ENCODE assay signal across 21 cellular contexts in the genomic region with DNA sequence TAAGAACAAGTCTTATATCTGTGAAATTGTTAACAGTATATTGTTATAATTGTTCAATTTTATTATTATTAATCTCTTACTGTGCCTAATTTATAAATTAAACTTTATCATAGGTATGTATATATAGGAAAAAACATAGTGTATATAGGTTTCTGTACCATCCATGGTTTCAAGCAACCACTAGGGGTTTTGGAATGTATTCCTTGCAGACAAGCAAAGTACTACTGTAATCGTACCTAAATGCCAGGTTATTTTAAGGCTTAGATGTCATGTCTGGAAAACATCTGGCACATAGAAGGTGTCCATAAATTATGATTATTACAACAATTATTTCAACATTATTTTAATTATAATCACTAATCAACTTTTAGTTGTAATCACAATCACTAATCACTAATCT. TPM values are rescaled to one million over a fixed set of nuclear protein-coding genes. Genes with fewer than 3 reads are reported as not detected.
DNase-seq lines count a peak whose midpoint lies in the region; ATAC-seq and TF ChIP-seq lines count a peak whose summit lies in the region.
"Had no signal": no experiment of that assay in that cellular context is flagged by ENCODE, and none has a peak within 500 bp of the region (broad histone marks: within the 10 kb centered on the region; RNA-seq: fewer than 3 reads in every experiment).

No MANE protein-coding gene starts in this region.

- CTCF ChIA-PET in mammary epithelial cell (lab: Charles Lee; ENCODE audit: low non-redundant PET) (no interaction called here), MCF 10A (lab: Yijun Ruan, JAX) (interaction anchor here (0.6 to 1.4 kb wide), 2 partner anchors 427 to 550 kb away, joined by 3 to 6 read pairs; no protein-coding TSS in a partner anchor)

- H4K20me1 ChIP-seq in mammary epithelial cell (ENCODE audit: insufficient read depth, low read length) (no peaks in the 10 kb centered on the region), Karpas-422 (ENCODE audit: insufficient read depth, low read depth, low read length) (no peaks in the 10 kb centered on the region; the same call in 1 of the 2 replicates)

- H3K27me3 Mint-ChIP-seq in MCF 10A (ENCODE audit: insufficient read depth, unreplicated experiment), result no peaks in the 10 kb centered on the region
- H3K27me3 Mint-ChIP-seq: activated naive CD8-positive, alpha-beta T cell; brain; stimulated activated naive B cell treated with anti-CD40 and anti-IgM and Interleukin-4, amounts not matched to agents 10 μg/mL and 1 μg/mL and 100 μg/mL, for 72 hours had no signal

- no peaks in the 10 kb centered on the region for H3K9me3 Mint-ChIP-seq in MCF 10A (ENCODE audit: unreplicated experiment)
- H3K9me3 Mint-ChIP-seq: GM23338 had no signal

- H3K27me3 ChIP-seq in mammary epithelial cell (ENCODE audit: insufficient read depth, low read length) (no peaks in the 10 kb centered on the region), Karpas-422 (ENCODE audit: low read length) (no peaks in the 10 kb centered on the region), brain microvascular endothelial cell (replicated peaks) (no peaks in the 10 kb centered on the region), psoas muscle (ENCODE audit: insufficient read depth in 3 of 3, low read length in 2 of 3) (no peaks in the 10 kb centered on the region)
- H3K27me3 ChIP-seq: esophagus squamous epithelium, ovary, spleen, upper lobe of right lung had no signal

- H2AFZ ChIP-seq in mammary epithelial cell (ENCODE audit: low read depth, low read length) (no peak overlapping the region), Karpas-422 (ENCODE audit: low read length) (no peak overlapping the region)
- H2AFZ ChIP-seq: GM23338 had no signal

- 50% methylated on average over 1 of the region's 1 CpG for WGBS in mammary epithelial cell (ENCODE audit: low coverage, missing lambda C conversion rate)
- 10 to 14% (median 11%) methylated on average over 1 of the region's 1 CpG for WGBS in psoas muscle, 3 donors

- H3K27ac Mint-ChIP-seq in MCF 10A (ENCODE audit: low read depth, unreplicated experiment), result no peak overlapping the region
- H3K27ac Mint-ChIP-seq: activated naive CD8-positive, alpha-beta T cell; brain; GM23338 had no signal

- ATAC-seq in psoas muscle (peak; percentile 53 to 84 (median 78)), HG02610 (IDR thresholded peaks at IDR 0.05; ENCODE audit: unreplicated experiment) (no peak)
- ATAC-seq: GM23338, mucosa of descending colon, upper lobe of right lung had no signal

- intact Hi-C loops in mammary epithelial cell (cut with micrococcal nuclease), result no loop called here
- intact Hi-C loops in MCF 10A (cut with micrococcal nuclease), result no loop called here
- intact Hi-C loops in psoas muscle (cut with DNase I), result loop anchor here in 1 of 2 donors (5.0 kb wide), 1 partner anchor 35 kb away; no protein-coding TSS in a partner anchor

- H3K4me2 ChIP-seq in mammary epithelial cell (ENCODE audit: insufficient read depth, low read depth, low read length), result no peak overlapping the region
- peak overlapping the region; percentile 87 for H3K4me2 ChIP-seq in Karpas-422 (ENCODE audit: low read depth, low read length, poor library complexity, severe bottlenecking)
- H3K4me2 ChIP-seq: GM23338 had no signal

- no peaks in the 10 kb centered on the region for H3K36me3 Mint-ChIP-seq in MCF 10A (ENCODE audit: insufficient read depth, unreplicated experiment)
- H3K36me3 Mint-ChIP-seq: activated naive CD8-positive, alpha-beta T cell had no signal

- no peaks in the 10 kb centered on the region for H3K36me3 ChIP-seq in mammary epithelial cell (ENCODE audit: insufficient read depth, low read length)
- H3K36me3 ChIP-seq in Karpas-422 (ENCODE audit: insufficient read depth, low read length), result no peaks in the 10 kb centered on the region
- H3K36me3 ChIP-seq in brain microvascular endothelial cell (replicated peaks), result no peaks in the 10 kb centered on the region
- H3K36me3 ChIP-seq in psoas muscle (ENCODE audit: insufficient read depth in 1 of 2, low read depth in 1 of 2), result no peaks in the 10 kb centered on the region
- H3K36me3 ChIP-seq: esophagus squamous epithelium, ovary, spleen, upper lobe of right lung had no signal

- no peak overlapping the region for H3K4me3 ChIP-seq in mammary epithelial cell (replicated peaks in 1 of 3; ENCODE audit: insufficient read depth in 1 of 3, low read depth in 2 of 3, low read length in 3 of 3)
- peak overlapping the region; percentile 55 for H3K4me3 ChIP-seq in Karpas-422 (ENCODE audit: low read length)
- H3K4me3 ChIP-seq in brain microvascular endothelial cell (ENCODE audit: low read depth, low read length), result no peak overlapping the region
- no peak overlapping the region for H3K4me3 ChIP-seq in psoas muscle
- H3K4me3 ChIP-seq: esophagus squamous epithelium, GM23338, mucosa of descending colon, ovary, spleen, upper lobe of right lung had no signal

- TF ChIP-seq CTCF in mammary epithelial cell (conservative IDR thresholded peaks at IDR 0.05 in 1 of 2, IDR thresholded peaks at IDR 0.05 in 1 of 2; ENCODE audit: extremely low read depth in 1 of 2, insufficient read depth in 1 of 2, low read depth in 1 of 2, low read length in 2 of 2), result peak; percentile 8 to 19
- no peak for TF ChIP-seq CTCF in MCF 10A (IDR thresholded peaks at IDR 0.05; ENCODE audit: unreplicated experiment)
- TF ChIP-seq CTCF in brain microvascular endothelial cell (IDR thresholded peaks at IDR 0.05; ENCODE audit: low read depth, low read length, missing control alignments), result peak; percentile 14
- peak; percentile 34 for TF ChIP-seq CTCF in psoas muscle (IDR thresholded peaks at IDR 0.05)

- no peak overlapping the region for H3K4me3 Mint-ChIP-seq in MCF 10A (ENCODE audit: unreplicated experiment)
- H3K4me3 Mint-ChIP-seq: brain, GM23338 had no signal

- H3K79me2 ChIP-seq in mammary epithelial cell (ENCODE audit: insufficient read depth, low read length), result peaks cover 89% of the 10 kb centered on the region
- peaks cover 99% of the 10 kb centered on the region for H3K79me2 ChIP-seq in Karpas-422 (ENCODE audit: low read length)

- no peaks in the 10 kb centered on the region for H3K4me1 ChIP-seq in mammary epithelial cell (ENCODE audit: insufficient read depth, low read length)
- peaks cover 82% of the 10 kb centered on the region for H3K4me1 ChIP-seq in Karpas-422 (ENCODE audit: low read length)
- peaks cover 62% of the 10 kb centered on the region for H3K4me1 ChIP-seq in psoas muscle

- peaks cover 7% of the 10 kb centered on the region for H3K4me1 Mint-ChIP-seq in MCF 10A (ENCODE audit: insufficient read depth, unreplicated experiment)
- H3K4me1 Mint-ChIP-seq: GM23338 had no signal

- POLR2A ChIA-PET in MCF 10A (lab: Yijun Ruan, JAX), result interaction anchor here (4.0 kb wide), 1 partner anchor 8 kb away, joined by 23 read pairs; the partner anchor contains the start of gene ITSN2

- no peak for DNase-seq in mammary epithelial cell
- DNase-seq in MCF 10A (ENCODE audit: unreplicated experiment), result no peak
- DNase-seq in Karpas-422, result no peak
- DNase-seq in brain microvascular endothelial cell, result no peak
- DNase-seq in psoas muscle, result no peak
- DNase-seq in HK-2 (ENCODE audit: unreplicated experiment), result no peak
- DNase-seq in NCI-H748 (lab: John Stamatoyannopoulos, UW; ENCODE audit: unreplicated experiment), result no peak
- DNase-seq: activated CD4-positive, alpha-beta T cell treated with anti-CD3 and anti-CD28 coated beads, Interleukin-2, amount 50 U/mL, for 1 hour; esophagus squamous epithelium; hippocampal formation; mucosa of descending colon; NCI-H1694; NCI-H345; ovary; spleen; stimulated activated naive B cell treated with anti-CD40 and anti-IgM and Interleukin-4, amounts not matched to agents 10 μg/mL and 1 μg/mL and 100 μg/mL, for 72 hours; upper lobe of right lung had no signal

- in situ Hi-C loops in mammary epithelial cell (cut with MboI; ENCODE audit: low sequenced_read_pairs in 2 of 2), result no loop called here
- in situ Hi-C loops in brain microvascular endothelial cell (cut with HindIII; ENCODE audit: low pct_ligation_motif_present, low sequenced_read_pairs), result no loop called here

- no peaks in the 10 kb centered on the region for H3K9me3 ChIP-seq in mammary epithelial cell (replicated peaks; ENCODE audit: insufficient read depth, low read length)
- no peaks in the 10 kb centered on the region for H3K9me3 ChIP-seq in Karpas-422 (ENCODE audit: low read length)
- H3K9me3 ChIP-seq in psoas muscle, result no peaks in the 10 kb centered on the region
- H3K9me3 ChIP-seq: esophagus squamous epithelium, mucosa of descending colon, ovary, spleen, upper lobe of right lung had no signal

- dilution Hi-C loops in mammary epithelial cell (cut with HindIII; ENCODE audit: low sequenced_read_pairs), result no loop called here

- no peak overlapping the region for H3K9ac ChIP-seq in mammary epithelial cell (ENCODE audit: insufficient read depth, low read length)
- H3K9ac ChIP-seq in Karpas-422 (ENCODE audit: low read length), result peak overlapping the region; percentile 47

- H3K27ac ChIP-seq in mammary epithelial cell (ENCODE audit: insufficient read depth, low read depth, low read length) (no peak overlapping the region), Karpas-422 (ENCODE audit: low read length) (peak overlapping the region; percentile 98), brain microvascular endothelial cell (no peak overlapping the region), psoas muscle (no peak overlapping the region)
- H3K27ac ChIP-seq: esophagus squamous epithelium, ovary, upper lobe of right lung had no signal

- no TSS peak for BruUV-seq in mammary epithelial cell (replicated peaks; lab: Mats Ljungman, UMichigan)
- BruUV-seq in MCF 10A (replicated peaks; lab: Mats Ljungman, UMichigan), result no TSS peak

- no peaks in the 10 kb centered on the region for H3K9me2 ChIP-seq in Karpas-422 (replicated peaks; ENCODE audit: insufficient read depth, low read length)

RNA-seq across cellular contexts. Expression of gene ITSN2, which starts 8.4 kb away (rescaled TPM):
- total RNA-seq in mammary epithelial cell (10 to 100 TPM; 27.8 to 34.2 TPM), MCF 10A (2022) (36.5 and 40.8 TPM in 2 replicates), psoas muscle (10 to 100 TPM; 33.5 to 71.7 (median 39.9) TPM)
- polyA plus RNA-seq in mammary epithelial cell (14.1 TPM), psoas muscle (10 to 100 TPM; 12.2 to 15.0 (median 14.4) TPM)
- polyA minus RNA-seq in mammary epithelial cell, result 12.8 TPM
- 96.0 and 126 TPM in 2 replicates for total RNA-seq in Karpas-422 (2014; rRNA removed; shearing (Covaris generic); ENCODE audit: low replicate concordance)
